In the genomic region with DNA sequence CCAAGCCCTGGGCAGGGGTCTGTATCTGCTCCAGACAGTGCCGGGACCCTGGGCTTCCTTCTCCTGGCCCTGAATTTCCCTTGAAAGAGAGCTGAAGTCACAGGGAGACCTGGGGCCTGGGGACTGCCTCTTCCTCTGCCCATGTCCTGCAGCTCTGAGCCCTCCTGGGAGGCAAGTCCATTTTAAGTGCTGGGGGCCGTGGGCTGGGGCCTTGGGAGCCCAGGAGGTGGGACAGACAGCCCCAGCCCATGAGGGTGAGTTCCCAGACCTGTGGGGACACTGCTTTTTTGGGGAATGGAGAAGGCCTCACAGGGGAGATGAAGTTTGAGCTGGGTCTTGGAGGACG, we compare ENCODE assay signal across 9 cellular contexts. TPM values are rescaled to one million over a fixed set of nuclear protein-coding genes. Genes with fewer than 3 reads are reported as not detected.
DNase-seq lines count a peak whose midpoint lies in the region; ATAC-seq and TF ChIP-seq lines count a peak whose summit lies in the region.
"Had no signal": no experiment of that assay in that cellular context is flagged by ENCODE, and none has a peak within 500 bp of the region (broad histone marks: within the 10 kb centered on the region; RNA-seq: fewer than 3 reads in every experiment).

No MANE protein-coding gene starts in this region.

- peak overlapping the region in 1 of 2 experiments; percentile 37 for H3K4ac ChIP-seq in mesenchymal stem cell (ENCODE audit: low read depth in 1 of 2, low read length in 2 of 2)

- no peak overlapping the region for H3K4me2 ChIP-seq in mesenchymal stem cell (ENCODE audit: low read length, poor library complexity, severe bottlenecking)

- no peaks in the 10 kb centered on the region for H3K27me3 Mint-ChIP-seq in activated CD4-positive, alpha-beta T cell treated with anti-CD3 and anti-CD28 coated beads, Interleukin-2, amount 10 ng/mL, durations not matched to agents 24 days and 14 days
- H3K27me3 Mint-ChIP-seq in activated naive CD8-positive, alpha-beta T cell treated with anti-CD3 and anti-CD28 coated beads, Interleukin-2, amount 10 ng/mL, durations not matched to agents 7 days and 5 days, result no peaks in the 10 kb centered on the region

- H3K4me3 ChIP-seq in mesenchymal stem cell (ENCODE audit: insufficient read depth in 1 of 2, low read depth in 1 of 2, low read length in 2 of 2), result no peak overlapping the region
- no peak overlapping the region for H3K4me3 ChIP-seq in testis
- H3K4me3 ChIP-seq in A673 (ENCODE audit: low read depth, low read length, poor library complexity, severe bottlenecking), result no peak overlapping the region

- no peak overlapping the region for H2AK5ac ChIP-seq in mesenchymal stem cell (ENCODE audit: low read length, severe bottlenecking)

- H3K18ac ChIP-seq in mesenchymal stem cell (ENCODE audit: low read depth in 1 of 2, low read length in 2 of 2), result peak overlapping the region; percentile 28 to 52

- H3K27me3 ChIP-seq in mesenchymal stem cell (ENCODE audit: control insufficient read depth in 1 of 2, insufficient read depth in 1 of 2, low read length in 2 of 2) (peaks cover 0 to 4% of the 10 kb centered on the region in 2 experiments), testis (no peaks in the 10 kb centered on the region), A673 (replicated peaks; ENCODE audit: insufficient read depth, low read depth, low read length, poor library complexity) (no peaks in the 10 kb centered on the region)

- CTCF ChIA-PET in A673 (lab: Charles Lee), result no interaction called here

- no peak overlapping the region for H3K23ac ChIP-seq in mesenchymal stem cell (ENCODE audit: low read length in 2 of 2)

- H4K8ac ChIP-seq in mesenchymal stem cell (ENCODE audit: low read length), result no peak overlapping the region

- no peak overlapping the region for H2BK120ac ChIP-seq in mesenchymal stem cell (ENCODE audit: low read depth, low read length)

- no peak overlapping the region for H4K91ac ChIP-seq in mesenchymal stem cell (ENCODE audit: low read length)

- no peaks in the 10 kb centered on the region for H3K9me3 ChIP-seq in mesenchymal stem cell (ENCODE audit: control insufficient read depth, low read length)
- H3K9me3 ChIP-seq in testis, result no peaks in the 10 kb centered on the region
- no peaks in the 10 kb centered on the region for H3K9me3 ChIP-seq in A673 (ENCODE audit: low read depth, low read length, poor library complexity, severe bottlenecking)

- H3K9ac ChIP-seq in mesenchymal stem cell (ENCODE audit: low read length), result peak overlapping the region; percentile 80

- POLR2A ChIA-PET in activated naive CD8-positive, alpha-beta T cell treated with anti-CD3 and anti-CD28 coated beads, Interleukin-2, amount 10 ng/mL, durations not matched to agents 7 days and 5 days (lab: Charles Lee), result interaction anchor here (0.7 to 3.5 kb wide), 8 partner anchors 9 to 441 kb away, joined by 3 to 16 read pairs (median 6); a partner anchor contains a TSS
- POLR2A ChIA-PET in A673 (lab: Charles Lee; ENCODE audit: low non-redundant PET), result no interaction called here

- H2BK5ac ChIP-seq in mesenchymal stem cell (ENCODE audit: low read depth, low read length, poor library complexity, severe bottlenecking), result no peak overlapping the region

- peaks cover 51% of the 10 kb centered on the region for H3K4me1 Mint-ChIP-seq in activated CD4-positive, alpha-beta T cell treated with anti-CD3 and anti-CD28 coated beads, Interleukin-2, amount 10 ng/mL, durations not matched to agents 24 days and 14 days
- H3K4me1 Mint-ChIP-seq in activated naive CD8-positive, alpha-beta T cell treated with anti-CD3 and anti-CD28 coated beads, Interleukin-2, amount 10 ng/mL, durations not matched to agents 7 days and 5 days, result peaks cover 39% of the 10 kb centered on the region

- H3K36me3 ChIP-seq in mesenchymal stem cell (ENCODE audit: control insufficient read depth in 1 of 2, insufficient read depth in 2 of 2, low read depth in 1 of 2, low read length in 2 of 2) (peaks cover 0 to 19% of the 10 kb centered on the region in 2 experiments), testis (ENCODE audit: low read depth, missing control alignments) (no peaks in the 10 kb centered on the region), A673 (ENCODE audit: insufficient read depth, low read length, poor library complexity, severe bottlenecking) (no peaks in the 10 kb centered on the region)

- peak overlapping the region; percentile 95 for H3K27ac Mint-ChIP-seq in activated CD4-positive, alpha-beta T cell treated with anti-CD3 and anti-CD28 coated beads, Interleukin-2, amount 10 ng/mL, durations not matched to agents 24 days and 14 days
- H3K27ac Mint-ChIP-seq in activated naive CD8-positive, alpha-beta T cell treated with anti-CD3 and anti-CD28 coated beads, Interleukin-2, amount 10 ng/mL, durations not matched to agents 7 days and 5 days, result peak overlapping the region; percentile 95

- H3K9me3 Mint-ChIP-seq in activated CD4-positive, alpha-beta T cell treated with anti-CD3 and anti-CD28 coated beads, Interleukin-2, amount 10 ng/mL, durations not matched to agents 24 days and 14 days, result no peaks in the 10 kb centered on the region
- H3K9me3 Mint-ChIP-seq in activated naive CD8-positive, alpha-beta T cell treated with anti-CD3 and anti-CD28 coated beads, Interleukin-2, amount 10 ng/mL, durations not matched to agents 7 days and 5 days, result no peaks in the 10 kb centered on the region

- peak overlapping the region in 1 of 2 experiments; percentile 48 for H3K14ac ChIP-seq in mesenchymal stem cell (ENCODE audit: low read length in 2 of 2)

- no peak overlapping the region for H2BK15ac ChIP-seq in mesenchymal stem cell (ENCODE audit: low read depth, poor library complexity, severe bottlenecking)

- H3K4me1 ChIP-seq in mesenchymal stem cell (ENCODE audit: control insufficient read depth, insufficient read depth, low read depth, low read length), result peaks cover 10% of the 10 kb centered on the region
- H3K4me1 ChIP-seq in testis, result peaks cover 5% of the 10 kb centered on the region
- no peaks in the 10 kb centered on the region for H3K4me1 ChIP-seq in A673 (ENCODE audit: insufficient read depth, low read length, poor library complexity, severe bottlenecking)

- TF ChIP-seq CTCF in testis (IDR thresholded peaks at IDR 0.05) (no peak), A673 (conservative IDR thresholded peaks at IDR 0.05; ENCODE audit: low read depth, low read length) (no peak)

- no peak for TF ChIP-seq POLR2A in testis (IDR thresholded peaks at IDR 0.05)

- no peak overlapping the region for H2AFZ ChIP-seq in mesenchymal stem cell (ENCODE audit: low read depth, low read length)

- peak overlapping the region; percentile 38 for H3K27ac ChIP-seq in mesenchymal stem cell (ENCODE audit: low read length, poor library complexity, severe bottlenecking)
- H3K27ac ChIP-seq in testis, result peak overlapping the region; percentile 11 to 83
- no peak overlapping the region for H3K27ac ChIP-seq in A673 (ENCODE audit: low read depth, low read length, poor library complexity, severe bottlenecking)

- intact Hi-C loops in activated CD4-positive, alpha-beta T cell treated with anti-CD3 and anti-CD28 coated beads, Interleukin-2, amount 10 ng/mL, durations not matched to agents 24 days and 14 days (cut with micrococcal nuclease), result no loop called here
- intact Hi-C loops in testis (cut with DNase I; ENCODE audit: low total_unique reads), result no loop called here
- intact Hi-C loops in A673 (cut with micrococcal nuclease; ENCODE audit: unreplicated experiment), result no loop called here

- peaks cover 1% of the 10 kb centered on the region for H3K79me1 ChIP-seq in mesenchymal stem cell (replicated peaks; ENCODE audit: low read length, poor library complexity, severe bottlenecking)

- H2BK12ac ChIP-seq in mesenchymal stem cell (ENCODE audit: low read length in 2 of 2), result no peak overlapping the region

- H3K36me3 Mint-ChIP-seq in activated CD4-positive, alpha-beta T cell treated with anti-CD3 and anti-CD28 coated beads, Interleukin-2, amount 10 ng/mL, durations not matched to agents 24 days and 14 days (ENCODE audit: low read depth), result peaks cover 6% of the 10 kb centered on the region
- H3K36me3 Mint-ChIP-seq in activated naive CD8-positive, alpha-beta T cell treated with anti-CD3 and anti-CD28 coated beads, Interleukin-2, amount 10 ng/mL, durations not matched to agents 7 days and 5 days, result peaks cover 6% of the 10 kb centered on the region

- H3K4me3 Mint-ChIP-seq in activated CD4-positive, alpha-beta T cell treated with anti-CD3 and anti-CD28 coated beads, Interleukin-2, amount 10 ng/mL, durations not matched to agents 24 days and 14 days, result peak overlapping the region; percentile 76
- peak overlapping the region; percentile 78 for H3K4me3 Mint-ChIP-seq in activated naive CD8-positive, alpha-beta T cell treated with anti-CD3 and anti-CD28 coated beads, Interleukin-2, amount 10 ng/mL, durations not matched to agents 7 days and 5 days

- no peak for DNase-seq in activated CD4-positive, alpha-beta T cell treated with anti-CD3 and anti-CD28 coated beads, Interleukin-2, amount 10 ng/mL, durations not matched to agents 24 days and 14 days
- DNase-seq in activated CD4-positive, alpha-beta T cell treated with anti-CD3 and anti-CD28 coated beads for 1 hour, result no peak
- no peak for DNase-seq in activated naive CD8-positive, alpha-beta T cell treated with anti-CD3 and anti-CD28 coated beads, Interleukin-2, amount 10 ng/mL, durations not matched to agents 7 days and 5 days
- DNase-seq in mesenchymal stem cell, result no peak
- DNase-seq in testis, result no peak
- DNase-seq in A673 (ENCODE audit: low spot score), result no peak
- DNase-seq in nucleus accumbens (lab: John Stamatoyannopoulos, UW), result no peak

- WGBS in mesenchymal stem cell, result 66% methylated on average over 3 of the region's 3 CpGs
- WGBS in testis, 2 donors, result 15% methylated on average over 2 of the region's 3 CpGs; no CpG with 5 or more reads in 1 of the 2 donors

- ATAC-seq in activated naive CD8-positive, alpha-beta T cell treated with anti-CD3 and anti-CD28 coated beads, Interleukin-2, amount 10 ng/mL, durations not matched to agents 7 days and 5 days (ENCODE audit: low read depth), result no peak
- no peak for ATAC-seq in GM21390 (IDR thresholded peaks at IDR 0.05; ENCODE audit: unreplicated experiment)

- BruUV-seq in A673 (replicated peaks; lab: Mats Ljungman, UMichigan), result no TSS peak

RNA-seq across cellular contexts. Expression of a gene that starts 4.8 kb away (rescaled TPM):
- 34.5 and 35.2 TPM in 2 replicates for total RNA-seq in activated CD4-positive, alpha-beta T cell treated with anti-CD3 and anti-CD28 coated beads, Interleukin-2, amount 10 ng/mL, durations not matched to agents 24 days and 14 days
- total RNA-seq in activated naive CD8-positive, alpha-beta T cell treated with anti-CD3 and anti-CD28 coated beads, Interleukin-2, amount 10 ng/mL, durations not matched to agents 7 days and 5 days, result 100 to 1,000 TPM; 105 to 107 TPM
- polyA plus RNA-seq in mesenchymal stem cell (2013, experiment 1 of 2), result not detected
- polyA plus RNA-seq in mesenchymal stem cell (2013, experiment 2 of 2), result not detected
- total RNA-seq in testis (under 1 TPM; 0.24 to 0.43 TPM), A673 (2021) (not detected in 2 replicates)
- 1.3 TPM for polyA plus RNA-seq in testis (ENCODE audit: insufficient read depth, low read depth, low replicate concordance)
- total RNA-seq: pulmonary artery endothelial cell had no signal

RNA-seq across cellular contexts. Expression of a gene that starts 44.8 kb away (rescaled TPM):
- 3.3 and 4.5 TPM in 2 replicates for total RNA-seq in activated CD4-positive, alpha-beta T cell treated with anti-CD3 and anti-CD28 coated beads, Interleukin-2, amount 10 ng/mL, durations not matched to agents 24 days and 14 days
- 1 to 10 TPM; 8.5 to 8.7 TPM for total RNA-seq in activated naive CD8-positive, alpha-beta T cell treated with anti-CD3 and anti-CD28 coated beads, Interleukin-2, amount 10 ng/mL, durations not matched to agents 7 days and 5 days
- 0.64 TPM for polyA plus RNA-seq in mesenchymal stem cell (2013, experiment 1 of 2)
- polyA plus RNA-seq in mesenchymal stem cell (2013, experiment 2 of 2), result 0.56 TPM
- total RNA-seq in testis (10 to 100 TPM; 30.0 to 30.7 TPM), A673 (2021) (1.8 and 3.0 TPM in 2 replicates)
- 18.4 TPM for polyA plus RNA-seq in testis (ENCODE audit: insufficient read depth, low read depth, low replicate concordance)

Comparison
In these comparisons a context has a peak if more than half of its experiments do, and no peak if none do; other contexts are left out.
1. RNA of a gene that starts 4.8 kb away (total RNA-seq): 105 to 107 TPM in activated naive CD8-positive, alpha-beta T cell treated with anti-CD3 and anti-CD28 coated beads, Interleukin-2, amount 10 ng/mL, durations not matched to agents 7 days and 5 days and 34.5 to 35.2 TPM in activated CD4-positive, alpha-beta T cell treated with anti-CD3 and anti-CD28 coated beads, Interleukin-2, amount 10 ng/mL, durations not matched to agents 24 days and 14 days; 0.24 to 0.43 TPM in testis and not detected in A673; every median in the first group is over 10 times any median in the second.